ENCODE assay signal across 8 cellular contexts in genomic region chr11:121024989-121025388, GRCh38. TPM values are rescaled to one million over a fixed set of nuclear protein-coding genes. Genes with fewer than 3 reads are reported as not detected.
A peak's percentile ranks its signal among the peaks of the same experiment; 100 is the strongest.
DNase-seq lines count a peak whose midpoint lies in the region; ATAC-seq and TF ChIP-seq lines count a peak whose summit lies in the region.

No MANE protein-coding gene starts in this region.

- H3K27me3 ChIP-seq in CD8-positive, alpha-beta memory T cell (ENCODE audit: insufficient read depth, low read length, poor library complexity, severe bottlenecking), result no peaks in the 10 kb centered on the region

- peaks cover under 1 to 3% (median 2%) of the 10 kb centered on the region in 3 donors for H3K36me3 Mint-ChIP-seq in CD8-positive, alpha-beta memory T cell
- H3K36me3 Mint-ChIP-seq in central memory CD8-positive, alpha-beta T cell (ENCODE audit: insufficient read depth), result peaks cover 7% of the 10 kb centered on the region
- peaks cover 6% of the 10 kb centered on the region for H3K36me3 Mint-ChIP-seq in memory B cell

- CTCF ChIA-PET in CD8-positive, alpha-beta memory T cell (lab: Charles Lee), result no interaction called here

- peak; percentile 45 for ATAC-seq in central memory CD8-positive, alpha-beta T cell (replicated peaks; ENCODE audit: extremely low read depth, poor library complexity, severe bottlenecking)
- ATAC-seq in memory B cell (ENCODE audit: low read depth), result no peak
- ATAC-seq in GM21528 (IDR thresholded peaks at IDR 0.05; ENCODE audit: low FRiP score, unreplicated experiment), result no peak
- no peak for ATAC-seq in GM19023 (IDR thresholded peaks at IDR 0.05; ENCODE audit: unreplicated experiment)

- no peaks in the 10 kb centered on the region for H3K9me3 ChIP-seq in CD8-positive, alpha-beta memory T cell (ENCODE audit: low read length)

- no peak overlapping the region for H3K27ac ChIP-seq in CD8-positive, alpha-beta memory T cell (ENCODE audit: low read depth, low read length)

- peak in 1 of 5 donors; percentile 13 for DNase-seq in CD8-positive, alpha-beta memory T cell
- DNase-seq in LNCaP clone FGC (ENCODE audit: low read depth), result no peak
- DNase-seq in central memory CD8-positive, alpha-beta T cell (ENCODE audit: low spot score in 2 of 2), result no peak
- DNase-seq in memory B cell (ENCODE audit: low spot score in 2 of 2), result no peak
- DNase-seq in HuH-7 (ENCODE audit: low spot score), result no peak
- no peak for DNase-seq in HPDE6-E6E7 (ENCODE audit: extremely low spot score)

- peaks cover 26 to 53% (median 39%) of the 10 kb centered on the region in 3 donors for H3K4me1 Mint-ChIP-seq in CD8-positive, alpha-beta memory T cell
- peaks cover 32% of the 10 kb centered on the region for H3K4me1 Mint-ChIP-seq in central memory CD8-positive, alpha-beta T cell
- H3K4me1 Mint-ChIP-seq in memory B cell, result peaks cover 30% of the 10 kb centered on the region

- peaks cover 20% of the 10 kb centered on the region for H3K4me1 ChIP-seq in CD8-positive, alpha-beta memory T cell (ENCODE audit: insufficient read depth, low read length)

- peak overlapping the region; percentile 71 for H3K4me3 ChIP-seq in CD8-positive, alpha-beta memory T cell (ENCODE audit: low read length)
- H3K4me3 ChIP-seq in LNCaP clone FGC (ENCODE audit: low read depth, low read length), result peak overlapping the region; percentile 86

- H3K27me3 Mint-ChIP-seq in CD8-positive, alpha-beta memory T cell, result peaks cover 2 to 4% of the 10 kb centered on the region in 2 donors
- H3K27me3 Mint-ChIP-seq in central memory CD8-positive, alpha-beta T cell, result no peaks in the 10 kb centered on the region
- H3K27me3 Mint-ChIP-seq in memory B cell, result peaks cover 7% of the 10 kb centered on the region

- H3K9me3 Mint-ChIP-seq in CD8-positive, alpha-beta memory T cell, result no peaks in the 10 kb centered on the region
- no peaks in the 10 kb centered on the region for H3K9me3 Mint-ChIP-seq in central memory CD8-positive, alpha-beta T cell
- H3K9me3 Mint-ChIP-seq in memory B cell, result no peaks in the 10 kb centered on the region

- H3K27ac Mint-ChIP-seq in CD8-positive, alpha-beta memory T cell, result peak overlapping the region in 6 of 8 donors; percentile 78 to 92 (median 88)
- H3K27ac Mint-ChIP-seq in central memory CD8-positive, alpha-beta T cell (ENCODE audit: low read depth), result peak overlapping the region; percentile 90
- H3K27ac Mint-ChIP-seq in memory B cell, result peak overlapping the region; percentile 92

- peak overlapping the region; percentile 86 to 94 (median 89) for H3K4me3 Mint-ChIP-seq in CD8-positive, alpha-beta memory T cell
- H3K4me3 Mint-ChIP-seq in central memory CD8-positive, alpha-beta T cell, result peak overlapping the region; percentile 90
- peak overlapping the region; percentile 96 for H3K4me3 Mint-ChIP-seq in memory B cell

- H3K36me3 ChIP-seq in CD8-positive, alpha-beta memory T cell (ENCODE audit: insufficient read depth, low read length), result no peaks in the 10 kb centered on the region

- POLR2A ChIA-PET in CD8-positive, alpha-beta memory T cell (lab: Charles Lee), result no interaction called here

- TF ChIP-seq CTCF in LNCaP clone FGC (IDR thresholded peaks at IDR 0.05; ENCODE audit: control insufficient read depth, extremely low read depth, insufficient read depth), result no peak

RNA-seq across cellular contexts. Expression of gene TBCEL, which starts 1.1 kb away (rescaled TPM):
- 10 to 100 TPM; 12.1 to 13.2 TPM for total RNA-seq in CD8-positive, alpha-beta memory T cell
- polyA plus RNA-seq in CD8-positive, alpha-beta memory T cell, result 2.6 TPM
